26 cellular contexts compared by ENCODE assay signal in the genomic region with DNA sequence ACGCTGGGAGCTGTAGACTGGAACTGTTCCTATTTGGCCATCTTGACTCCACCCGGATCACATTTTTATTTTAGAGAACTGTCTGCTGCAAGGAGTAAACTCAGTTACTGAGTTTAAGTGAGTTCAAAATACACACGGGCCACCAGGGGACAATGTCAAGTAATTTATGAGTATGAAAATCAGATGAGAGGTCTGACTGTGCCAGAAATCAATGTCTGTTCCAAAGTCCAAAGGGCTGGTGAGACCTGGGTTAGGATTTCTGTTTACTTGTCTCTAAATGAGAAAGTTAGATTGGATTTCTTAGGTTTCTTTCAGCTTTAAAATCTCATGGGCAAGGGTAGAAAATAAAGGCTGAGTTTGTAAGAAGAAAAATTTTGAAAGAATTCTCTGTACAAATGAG.
DNase-seq lines count a peak whose midpoint lies in the region; ATAC-seq, FAIRE-seq and TF ChIP-seq lines count a peak whose summit lies in the region.
"Had no signal": no experiment of that assay in that cellular context is flagged by ENCODE, and none has a peak within 500 bp of the region (broad histone marks: within the 10 kb centered on the region; RNA-seq: fewer than 3 reads in every experiment).

No MANE protein-coding gene starts in this region.

- H3K27ac ChIP-seq in HepG2 (ENCODE audit: extremely low read length, insufficient read depth, low read length) (no peak overlapping the region), parathyroid adenoma (no peak overlapping the region), RWPE1 (no peak overlapping the region)
- H3K27ac ChIP-seq: C4-2B, HL-60, PC-9, SJSA1 had no signal

- CTCF ChIA-PET in HepG2 (lab: Yijun Ruan, JAX; ENCODE audit: low intra/inter-chr PET ratio, low total read pairs), result no interaction called here
- CTCF ChIA-PET in RWPE1 (lab: Yijun Ruan, JAX), result no interaction called here

- DNase-seq in LoVo (ENCODE audit: low spot score) (peak; percentile 22), HepG2 (ENCODE audit: low spot score) (peak; percentile 20), RWPE1 (ENCODE audit: low spot score) (no peak), EL (no peak), kidney tubule cell (ENCODE audit: low spot score) (no peak)
- DNase-seq: CD8-positive, alpha-beta T cell; DMS79 treated with DMSO at 0.1 percent for 48 hours; Kasumi-1; MV-4-11; NCI-H1105; NCI-H1436 treated with DMSO at 0.1 percent for 48 hours; NCI-H187 treated with DMSO at 0.1 percent for 48 hours; NCI-H2107; NCI-H524; NCI-H82; NK-92 treated with Interleukin-12 subunit alpha and Interleukin-12 subunit beta, amount 100 ng/mL, for 24 hours; PC-9 had no signal

- WGBS in HepG2 (ENCODE audit: low lambda C conversion rate), result 4% methylated on average over 3 of the region's 3 CpGs

- H3K79me2 ChIP-seq in HepG2 (ENCODE audit: insufficient read depth, low read length) (no peaks in the 10 kb centered on the region), parathyroid adenoma (no peaks in the 10 kb centered on the region)

- H3K4me2 ChIP-seq in HepG2 (ENCODE audit: low read depth, low read length), result peak overlapping the region; percentile 18; the same call in 1 of the 2 replicates
- no peak overlapping the region for H3K4me2 ChIP-seq in parathyroid adenoma (ENCODE audit: low read length)
- H3K4me2 ChIP-seq: GM23338, PC-9 had no signal

- TF ChIP-seq CTCF in HepG2 (CRISPR knock-in tag; IDR thresholded peaks at IDR 0.05) (peak; percentile 33), parathyroid adenoma (IDR thresholded peaks at IDR 0.05) (no peak), RWPE1 (conservative IDR thresholded peaks at IDR 0.05; ENCODE audit: low read depth) (no peak)

- intact Hi-C loops in HepG2 (cut with micrococcal nuclease; ENCODE audit: unreplicated experiment), result no loop called here

- no peak for TF ChIP-seq EP300 in HepG2 (IDR thresholded peaks at IDR 0.05; ENCODE audit: low read depth in 2 of 2, low read length in 2 of 2)
- no peak for TF ChIP-seq EP300 in HepG2 (CRISPR knock-in tag; IDR thresholded peaks at IDR 0.05; ENCODE audit: borderline replicate concordance)

- ATAC-seq in HepG2, result peak; percentile 93
- ATAC-seq in HG02840 (IDR thresholded peaks at IDR 0.05; ENCODE audit: low FRiP score, unreplicated experiment), result no peak
- ATAC-seq: CD8-positive, alpha-beta T cell; GM23338; K562 had no signal

- FAIRE-seq in HepG2 (lab: Jason Lieb, UNC), result no peak
- FAIRE-seq: GM19239, K562 had no signal

- H4K20me1 ChIP-seq in HepG2 (ENCODE audit: insufficient read depth, low read length), result no peaks in the 10 kb centered on the region

- POLR2A ChIA-PET in HepG2 (lab: Yijun Ruan, JAX) (no interaction called here), RWPE1 (lab: Yijun Ruan, JAX; ENCODE audit: low non-redundant PET) (no interaction called here)

- no TSS peak for BruUV-seq in HepG2 (replicated peaks; lab: Mats Ljungman, UMichigan)

- no peak overlapping the region for H3K4me3 ChIP-seq in HepG2 (replicated peaks in 1 of 3; ENCODE audit: insufficient read depth in 1 of 3, low read depth in 2 of 3, low read length in 3 of 3)
- H3K4me3 ChIP-seq in parathyroid adenoma (ENCODE audit: low read depth, low read length), result no peak overlapping the region
- H3K4me3 ChIP-seq: GM23338, HAP-1, K562, PC-9, SJSA1 had no signal

- TF ChIP-seq POLR2A in HepG2 (IDR thresholded peaks at IDR 0.05; ENCODE audit: insufficient read depth in 1 of 2, low read depth in 2 of 2, low read length in 2 of 2), result no peak

- H3K9me3 ChIP-seq in HepG2 (ENCODE audit: low read length) (no peaks in the 10 kb centered on the region), parathyroid adenoma (ENCODE audit: control insufficient read depth, low read length) (no peaks in the 10 kb centered on the region)
- H3K9me3 ChIP-seq: HAP-1, SJSA1 had no signal

- H3K27me3 ChIP-seq in HepG2 (ENCODE audit: control insufficient read depth in 1 of 2, insufficient read depth in 2 of 2, low read length in 2 of 2) (no peaks in the 10 kb centered on the region; a peak in 1 of 5 replicates), parathyroid adenoma (ENCODE audit: control insufficient read depth, insufficient read depth, low read length) (no peaks in the 10 kb centered on the region)
- H3K27me3 ChIP-seq: SJSA1 had no signal

- in situ Hi-C loops in HepG2 (cut with HindIII; ENCODE audit: extremely low pct_ligation_motif_present, low pct_unique_long_range_greater_than_20kb), result no loop called here

- H3K9ac ChIP-seq in HepG2 (ENCODE audit: insufficient read depth, low read depth, low read length) (no peak overlapping the region), parathyroid adenoma (no peak overlapping the region)

- TF ChIP-seq RAD21 in HepG2 (CRISPR knock-in tag; IDR thresholded peaks at IDR 0.05), result no peak

- H2AFZ ChIP-seq in HepG2 (ENCODE audit: low read length) (no peak overlapping the region), parathyroid adenoma (peak overlapping the region; percentile 16)
- H2AFZ ChIP-seq: GM23338, PC-9 had no signal

- H3K36me3 ChIP-seq in HepG2 (replicated peaks in 1 of 2; ENCODE audit: control insufficient read depth in 1 of 2, insufficient read depth in 2 of 2, low read length in 2 of 2) (no peaks in the 10 kb centered on the region), parathyroid adenoma (ENCODE audit: control insufficient read depth, insufficient read depth, low read length) (no peaks in the 10 kb centered on the region)
- H3K36me3 ChIP-seq: HAP-1, SJSA1 had no signal

- H3K4me1 ChIP-seq in HepG2 (ENCODE audit: insufficient read depth, low read length) (peaks cover 14% of the 10 kb centered on the region), parathyroid adenoma (no peaks in the 10 kb centered on the region)
- H3K4me1 ChIP-seq: HAP-1, SJSA1 had no signal

TF ChIP-seq in HepG2, 621 proteins besides CTCF, POLR2A, EP300 and RAD21 (continues in another document):
- TF ChIP-seq ZNF83 (CRISPR knock-in tag; IDR thresholded peaks at IDR 0.05; ENCODE audit: borderline replicate concordance) (no peak), GATAD2A (CRISPR knock-in tag; IDR thresholded peaks at IDR 0.05) (peak; percentile 66), ONECUT2 (CRISPR knock-in tag; IDR thresholded peaks at IDR 0.05) (peak; percentile 74), ZNF567 (CRISPR knock-in tag; IDR thresholded peaks at IDR 0.05; ENCODE audit: borderline replicate concordance) (no peak), HNF4G (IDR thresholded peaks at IDR 0.05; ENCODE audit: borderline replicate concordance, low read depth, low read length) (peak; percentile 55), HNF4G (CRISPR knock-in tag; IDR thresholded peaks at IDR 0.05; ENCODE audit: borderline replicate concordance, low read depth) (no peak), TFAP4 (IDR thresholded peaks at IDR 0.05; ENCODE audit: borderline replicate concordance, low read depth) (0 out of 2 replicates have a peak, but pooled peaks have one; percentile 10), GLMP (CRISPR knock-in tag; IDR thresholded peaks at IDR 0.05; ENCODE audit: borderline replicate concordance) (no peak), RXRB (CRISPR knock-in tag; IDR thresholded peaks at IDR 0.05; ENCODE audit: borderline replicate concordance) (0 out of 2 replicates have a peak, but pooled peaks have one; percentile 8), NR2F1 (CRISPR knock-in tag; IDR thresholded peaks at IDR 0.05) (0 out of 4 replicates have a peak, but pooled peaks of 1 of the 2 experiments have one; percentile 27), KLF12 (CRISPR knock-in tag; IDR thresholded peaks at IDR 0.05; ENCODE audit: borderline replicate concordance) (no peak), ZKSCAN1 (IDR thresholded peaks at IDR 0.05; ENCODE audit: low read length) (no peak), GLI4 (CRISPR knock-in tag; IDR thresholded peaks at IDR 0.05; ENCODE audit: borderline replicate concordance) (no peak)
- TF ChIP-seq, protein P1, sequence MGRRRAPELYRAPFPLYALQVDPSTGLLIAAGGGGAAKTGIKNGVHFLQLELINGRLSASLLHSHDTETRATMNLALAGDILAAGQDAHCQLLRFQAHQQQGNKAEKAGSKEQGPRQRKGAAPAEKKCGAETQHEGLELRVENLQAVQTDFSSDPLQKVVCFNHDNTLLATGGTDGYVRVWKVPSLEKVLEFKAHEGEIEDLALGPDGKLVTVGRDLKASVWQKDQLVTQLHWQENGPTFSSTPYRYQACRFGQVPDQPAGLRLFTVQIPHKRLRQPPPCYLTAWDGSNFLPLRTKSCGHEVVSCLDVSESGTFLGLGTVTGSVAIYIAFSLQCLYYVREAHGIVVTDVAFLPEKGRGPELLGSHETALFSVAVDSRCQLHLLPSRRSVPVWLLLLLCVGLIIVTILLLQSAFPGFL (CRISPR knock-in tag; IDR thresholded peaks at IDR 0.05), result no peak
- TF ChIP-seq, protein P2, sequence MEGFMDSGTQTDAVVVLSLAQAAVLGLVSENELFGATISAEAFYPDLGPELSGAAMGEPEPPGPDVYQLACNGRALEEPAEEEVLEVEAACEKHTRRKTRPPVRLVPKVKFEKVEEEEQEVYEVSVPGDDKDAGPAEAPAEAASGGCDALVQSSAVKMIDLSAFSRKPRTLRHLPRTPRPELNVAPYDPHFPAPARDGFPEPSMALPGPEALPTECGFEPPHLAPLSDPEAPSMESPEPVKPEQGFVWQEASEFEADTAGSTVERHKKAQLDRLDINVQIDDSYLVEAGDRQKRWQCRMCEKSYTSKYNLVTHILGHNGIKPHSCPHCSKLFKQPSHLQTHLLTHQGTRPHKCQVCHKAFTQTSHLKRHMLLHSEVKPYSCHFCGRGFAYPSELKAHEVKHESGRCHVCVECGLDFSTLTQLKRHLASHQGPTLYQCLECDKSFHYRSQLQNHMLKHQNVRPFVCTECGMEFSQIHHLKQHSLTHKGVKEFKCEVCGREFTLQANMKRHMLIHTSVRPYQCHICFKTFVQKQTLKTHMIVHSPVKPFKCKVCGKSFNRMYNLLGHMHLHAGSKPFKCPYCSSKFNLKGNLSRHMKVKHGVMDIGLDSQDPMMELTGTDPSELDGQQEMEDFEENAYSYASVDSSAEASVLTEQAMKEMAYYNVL (CRISPR knock-in tag; IDR thresholded peaks at IDR 0.05; ENCODE audit: borderline replicate concordance), result no peak

Comparison
In these comparisons a context has a peak if more than half of its experiments do, and no peak if none do; other contexts are left out.
1. DNase-seq: peak in LoVo (single experiment) and HepG2 (single experiment); none in RWPE1 (single experiment), EL (single experiment) and kidney tubule cell (single experiment).